8 cellular contexts compared by ENCODE assay signal in genomic region chr18:9333441-9334350, GRCh38. TPM values are rescaled to one million over a fixed set of nuclear protein-coding genes. Genes with fewer than 3 reads are reported as not detected.
DNase-seq lines count a peak whose midpoint lies in the region; ATAC-seq and TF ChIP-seq lines count a peak whose summit lies in the region.

No MANE protein-coding gene starts in this region.

- no TSS peak for BruUV-seq in IMR-90 (replicated peaks; lab: Mats Ljungman, UMichigan)

- H3K9me3 ChIP-seq in IMR-90 (ENCODE audit: control insufficient read depth, insufficient read depth, low read length): no peaks in the 10 kb centered on the region; the same call in 1 of the 2 replicates
- H3K9me3 ChIP-seq in adipocyte (ENCODE audit: control insufficient read depth, low read length): peaks cover 3% of the 10 kb centered on the region
- peaks cover 0 to 6% (median 1%) of the 10 kb centered on the region in 8 donors for H3K9me3 ChIP-seq in spleen

- peak overlapping the region; percentile 27; the same call in 1 of the 2 replicates for H2AK5ac ChIP-seq in IMR-90 (ENCODE audit: low read depth, low read length)

- H3K36me3 ChIP-seq in IMR-90 (ENCODE audit: control insufficient read depth, insufficient read depth, low read length): peaks cover 9% of the 10 kb centered on the region
- peaks cover 11% of the 10 kb centered on the region for H3K36me3 ChIP-seq in adipocyte (ENCODE audit: control insufficient read depth, insufficient read depth, low read length, severe bottlenecking)
- H3K36me3 ChIP-seq in spleen: peaks cover 0 to 10% (median 0%) of the 10 kb centered on the region in 6 donors

- TF ChIP-seq POLR2A in IMR-90 (IDR thresholded peaks at IDR 0.05; ENCODE audit: low read depth, low read length) (no peak), spleen (IDR thresholded peaks at IDR 0.05) (no peak)

- whole genome bisulfite sequencing in IMR-90 (ENCODE audit: extremely low coverage in 2 of 2, insufficient read length in 1 of 2), 2 experiments: 32% methylated on average over 16 of the region's 52 CpGs; no CpG with 5 or more reads in 1 of the 2 experiments
- 34 to 43% (median 35%) methylated on average over 50 to 52 of the region's 52 CpGs for WGBS in spleen, 5 donors

- H2BK5ac ChIP-seq in IMR-90 (ENCODE audit: low read depth, low read length, poor library complexity, severe bottlenecking): peak overlapping the region; percentile 84

- dilution Hi-C loops in IMR-90 (cut with HindIII; ENCODE audit: low sequenced_read_pairs, unreplicated experiment): no loop called here

- peaks cover 6% of the 10 kb centered on the region for H3K4me1 ChIP-seq in IMR-90 (ENCODE audit: control insufficient read depth, insufficient read depth, low read length)
- peaks cover 6% of the 10 kb centered on the region for H3K4me1 ChIP-seq in adipocyte (ENCODE audit: control insufficient read depth, insufficient read depth, low read length)
- H3K4me1 ChIP-seq in spleen: peaks cover 0 to 38% (median 19%) of the 10 kb centered on the region in 6 donors

- CTCF ChIA-PET in IMR-90 (lab: Yijun Ruan, JAX): interaction anchor here (0.7 to 1.3 kb wide), 4 partner anchors 20 to 260 kb away, joined by 4 to 5 read pairs (median 4); no protein-coding TSS in a partner anchor

- peak overlapping the region; percentile 90 for H3K4ac ChIP-seq in IMR-90 (ENCODE audit: low read depth, low read length)

- peak overlapping the region; percentile 61 for H4K91ac ChIP-seq in IMR-90 (ENCODE audit: insufficient read depth, low read depth, low read length)

- peak overlapping the region; percentile 76 for H4K5ac ChIP-seq in IMR-90 (ENCODE audit: low read depth, low read length)

- TF ChIP-seq RAD21 in IMR-90 (IDR thresholded peaks at IDR 0.05; ENCODE audit: low read length): 0 out of 2 replicates have a peak, but pooled peaks have one; percentile 13

- peak overlapping the region; percentile 87 for H2BK120ac ChIP-seq in IMR-90 (ENCODE audit: low read depth, low read length)

- peak overlapping the region; percentile 50 for H3K4me3 ChIP-seq in GM12864 (ENCODE audit: low read depth, low read length)
- H3K4me3 ChIP-seq in IMR-90 (ENCODE audit: insufficient read depth, low read depth, low read length): peak overlapping the region; percentile 79
- peak overlapping the region; percentile 88 for H3K4me3 ChIP-seq in adipocyte (ENCODE audit: low read length)
- H3K4me3 ChIP-seq in iPS-11a (ENCODE audit: low read depth, low read length): peak overlapping the region; percentile 47
- peak overlapping the region; percentile 49 to 94 (median 79) for H3K4me3 ChIP-seq in spleen

- peak overlapping the region; percentile 92 for H3K18ac ChIP-seq in IMR-90 (ENCODE audit: low read depth, low read length)

- peak; percentile 26 for ATAC-seq in GM21576 (IDR thresholded peaks at IDR 0.05; ENCODE audit: unreplicated experiment)
- ATAC-seq in IMR-90 (ENCODE audit: low read depth): peak; percentile 59

- H3K27ac ChIP-seq in IMR-90 (ENCODE audit: insufficient read depth, low read length): peak overlapping the region; percentile 90
- peak overlapping the region; percentile 36 to 89 (median 78) for H3K27ac ChIP-seq in spleen

- H3K79me1 ChIP-seq in IMR-90 (ENCODE audit: low read depth in 1 of 2, low read length in 2 of 2): peaks cover 8 to 39% of the 10 kb centered on the region in 2 experiments; a peak in 3 of 4 replicates

- peak overlapping the region; percentile 84 for H3K56ac ChIP-seq in IMR-90 (ENCODE audit: extremely low read depth, insufficient read depth, low read length)

- in situ Hi-C loops in IMR-90 (cut with MboI; ENCODE audit: low sequenced_read_pairs): loop anchor here (10.0 kb wide), 1 partner anchor 259 kb away; no protein-coding TSS in a partner anchor

- intact Hi-C loops in IMR-90 (cut with micrococcal nuclease) (loop anchor here (1.0 to 5.0 kb wide), 4 partner anchors 41 to 261 kb away; partner anchors contain the start of gene RALBP1), spleen (cut with DNase I; ENCODE audit: low total_unique reads) (loop anchor here (10.0 kb wide), 2 partner anchors 141 to 259 kb away; partner anchors contain the start of gene RALBP1)

- peaks cover 2% of the 10 kb centered on the region; the same call in 1 of the 2 replicates for H3K9me1 ChIP-seq in IMR-90 (ENCODE audit: insufficient read depth, low read length)

- TF ChIP-seq CTCF in GM12864 (IDR thresholded peaks at IDR 0.05; ENCODE audit: low read depth, low read length, missing control alignments) (no peak), IMR-90 (conservative IDR thresholded peaks at IDR 0.05; ENCODE audit: low read depth, low read length) (0 out of 2 replicates have a peak, but pooled peaks have one; percentile 4), spleen (IDR thresholded peaks at IDR 0.05 in 8 of 11, conservative IDR thresholded peaks at IDR 0.05 in 3 of 11) (no peak)

- peak overlapping the region; percentile 65 for H3K14ac ChIP-seq in IMR-90 (replicated peaks; ENCODE audit: low read depth, low read length)

- peak overlapping the region; percentile 95 for H3K4me2 ChIP-seq in IMR-90 (ENCODE audit: low read depth, low read length)

- H3K27me3 ChIP-seq in IMR-90 (ENCODE audit: control insufficient read depth, insufficient read depth, low read length): no peaks in the 10 kb centered on the region
- no peaks in the 10 kb centered on the region for H3K27me3 ChIP-seq in adipocyte (replicated peaks; ENCODE audit: control insufficient read depth, insufficient read depth, low read length)
- peaks cover 0 to 7% (median 0%) of the 10 kb centered on the region in 7 donors for H3K27me3 ChIP-seq in spleen (replicated peaks in 1 of 7)

- H4K8ac ChIP-seq in IMR-90 (ENCODE audit: low read depth in 2 of 2, low read length in 2 of 2): peak overlapping the region; percentile 55 to 81

- H2BK15ac ChIP-seq in IMR-90 (ENCODE audit: low read depth, low read length): peak overlapping the region; percentile 71; the same call in 2 of the 3 replicates

- peak overlapping the region; percentile 63; the same call in 1 of the 2 replicates for H2BK20ac ChIP-seq in IMR-90 (ENCODE audit: low read depth, low read length)

- H3K23ac ChIP-seq in IMR-90 (ENCODE audit: low read depth, low read length): peak overlapping the region; percentile 97

- H2AFZ ChIP-seq in IMR-90 (replicated peaks; ENCODE audit: low read length, poor library complexity): peak overlapping the region; percentile 94

- H3K9ac ChIP-seq in IMR-90 (ENCODE audit: low read depth, low read length) (peak overlapping the region; percentile 94), adipocyte (ENCODE audit: low read length) (peak overlapping the region; percentile 84)

- POLR2A ChIA-PET in IMR-90 (lab: Charles Lee; ENCODE audit: unreplicated experiment): interaction anchor here (0.6 to 0.7 kb wide), 2 partner anchors 13 to 155 kb away, joined by 3 read pairs; no protein-coding TSS in a partner anchor

- H2AK9ac ChIP-seq in IMR-90 (replicated peaks; ENCODE audit: low read depth, low read length, poor library complexity): peak overlapping the region; percentile 3

- DNase-seq in GM12864 (ENCODE audit: low read depth) (no peak), IMR-90 (no peak), adipocyte (ENCODE audit: low read depth) (no peak), spleen (peak; percentile 84), NCI-H1930 (lab: John Stamatoyannopoulos, UW) (no peak), hepatic stellate cell (ENCODE audit: low spot score) (no peak)

- H4K20me1 ChIP-seq in IMR-90 (ENCODE audit: insufficient read depth, low read length): peaks cover 10% of the 10 kb centered on the region; the same call in 1 of the 2 replicates

TF ChIP-seq in IMR-90, 13 proteins besides CTCF, POLR2A, EP300 and RAD21:
- peak; percentile 67 for TF ChIP-seq BHLHE40 (IDR thresholded peaks at IDR 0.05; ENCODE audit: low read depth, low read length)
- no peak for TF ChIP-seq RCOR1 (IDR thresholded peaks at IDR 0.05; ENCODE audit: insufficient replicate concordance, low read length)
TF ChIP-seq in IMR-90: peak in this region for 1.

RNA-seq across cellular contexts. Expression of gene TWSG1, which starts 0.9 kb away (rescaled TPM):
- total RNA-seq in IMR-90 (2012; rRNA removed) (115 and 151 TPM in 2 replicates), spleen (10 to 100 TPM; 16.1 to 28.5 (median 18.0) TPM)
- polyA plus RNA-seq in IMR-90 (2012; rRNA removed) (69.4 and 80.4 TPM in 2 replicates), spleen (10 to 100 TPM in 2 of 3 donors, 1 to 10 TPM in 1; 6.2 to 11.1 (median 11.0) TPM)
- 40.7 and 86.9 TPM in 2 replicates for polyA plus RNA-seq in IMR-90 (2012; cell fraction: cytosol; rRNA removed)
- polyA plus RNA-seq in IMR-90 (2012; cell fraction: nucleus; rRNA removed; ENCODE audit: low replicate concordance): 10.9 and 32.1 TPM in 2 replicates
